ENCODE assay signal across 10 cellular contexts in the genomic region with DNA sequence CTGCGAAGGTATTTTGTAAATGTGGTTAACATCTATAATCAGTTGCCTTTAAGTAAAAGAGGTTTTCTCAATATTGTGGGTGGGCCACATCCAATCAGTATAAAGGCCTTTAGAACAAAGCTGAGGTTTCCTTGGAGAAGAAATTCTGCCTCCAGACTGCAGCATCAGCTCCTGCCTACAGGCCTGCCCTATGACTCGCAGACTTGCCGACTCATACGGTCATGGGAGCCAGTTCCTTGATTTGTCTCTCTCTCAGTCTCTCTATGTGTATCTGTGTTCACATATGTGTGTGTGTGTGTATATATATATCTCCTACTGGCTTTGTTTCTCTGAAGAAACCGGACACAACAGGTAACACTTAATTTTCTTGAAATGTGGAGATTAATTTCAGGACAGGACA. TPM values are rescaled to one million over a fixed set of nuclear protein-coding genes. Genes with fewer than 3 reads are reported as not detected.
DNase-seq lines count a peak whose midpoint lies in the region; TF ChIP-seq lines count a peak whose summit lies in the region.
"Had no signal": no experiment of that assay in that cellular context is flagged by ENCODE, and none has a peak within 500 bp of the region (broad histone marks: within the 10 kb centered on the region; RNA-seq: fewer than 3 reads in every experiment).

No MANE protein-coding gene starts in this region.

- H3K36me3 Mint-ChIP-seq in activated CD4-positive, alpha-beta memory T cell treated with anti-CD3 and anti-CD28 coated beads for 36 hours = peaks cover 5% of the 10 kb centered on the region
- H3K36me3 Mint-ChIP-seq in activated CD4-positive, alpha-beta memory T cell treated with anti-CD3 and anti-CD28 coated beads, Interleukin-2, amount 10 ng/mL, durations not matched to agents 7 days and 5 days (ENCODE audit: low read depth) = no peaks in the 10 kb centered on the region

- no peaks in the 10 kb centered on the region for H3K4me1 Mint-ChIP-seq in activated CD4-positive, alpha-beta memory T cell treated with anti-CD3 and anti-CD28 coated beads for 36 hours (ENCODE audit: low read depth)
- H3K4me1 Mint-ChIP-seq in activated CD4-positive, alpha-beta memory T cell treated with anti-CD3 and anti-CD28 coated beads, Interleukin-2, amount 10 ng/mL, durations not matched to agents 7 days and 5 days = no peaks in the 10 kb centered on the region

- no peak for TF ChIP-seq CTCF in fibroblast of lung (conservative IDR thresholded peaks at IDR 0.05 in 1 of 2, IDR thresholded peaks at IDR 0.05 in 1 of 2; ENCODE audit: low read depth in 1 of 2, low read length in 2 of 2)

- intact Hi-C loops in activated CD4-positive, alpha-beta memory T cell treated with anti-CD3 and anti-CD28 coated beads for 36 hours (cut with micrococcal nuclease) = no loop called here

- no peaks in the 10 kb centered on the region for H3K4me1 ChIP-seq in fibroblast of lung (ENCODE audit: control insufficient read depth, extremely low read depth, insufficient read depth, low read length)
- H3K4me1 ChIP-seq: BLaER1 had no signal

- peak; percentile 40 for DNase-seq in activated CD4-positive, alpha-beta memory T cell treated with anti-CD3 and anti-CD28 coated beads for 36 hours
- DNase-seq in activated CD4-positive, alpha-beta memory T cell treated with anti-CD3 and anti-CD28 coated beads, Interleukin-2, amount 10 ng/mL, durations not matched to agents 7 days and 5 days = no peak
- DNase-seq in RPMI7951 (ENCODE audit: low read depth) (peak; percentile 28), fibroblast of lung (ENCODE audit: low read depth in 2 of 2) (peak; percentile 43 to 55), dermis blood vessel endothelial cell (no peak), DMS79 (lab: John Stamatoyannopoulos, UW) (no peak)
- DNase-seq in stimulated activated CD4-positive, alpha-beta T cell treated with anti-CD3 and anti-CD28 coated beads, Interleukin-1b, Interleukin-23, amount 100 ng/mL, for 48 hours = peak; percentile 42
- DNase-seq in activated CD4-positive, CD25-positive, alpha-beta regulatory T cell treated with anti-CD3 and anti-CD28 coated beads, Interleukin-2, amount 50 U/mL, for 72 hours = no peak

- no peak overlapping the region for H3K9ac ChIP-seq in fibroblast of lung (ENCODE audit: insufficient read depth, low read length)
- H3K9ac ChIP-seq: BLaER1 had no signal

- H3K9me3 ChIP-seq in fibroblast of lung (ENCODE audit: control insufficient read depth, insufficient read depth, low read depth, low read length) = no peaks in the 10 kb centered on the region
- H3K9me3 ChIP-seq: BLaER1 had no signal

- no peaks in the 10 kb centered on the region for H3K27me3 ChIP-seq in fibroblast of lung (ENCODE audit: control insufficient read depth, insufficient read depth, low read length)
- H3K27me3 ChIP-seq: BLaER1 had no signal

- H3K9me3 Mint-ChIP-seq in activated CD4-positive, alpha-beta memory T cell treated with anti-CD3 and anti-CD28 coated beads for 36 hours = no peaks in the 10 kb centered on the region
- H3K9me3 Mint-ChIP-seq in activated CD4-positive, alpha-beta memory T cell treated with anti-CD3 and anti-CD28 coated beads, Interleukin-2, amount 10 ng/mL, durations not matched to agents 7 days and 5 days = no peaks in the 10 kb centered on the region

- no peak overlapping the region for H3K4me3 Mint-ChIP-seq in activated CD4-positive, alpha-beta memory T cell treated with anti-CD3 and anti-CD28 coated beads for 36 hours
- no peak overlapping the region for H3K4me3 Mint-ChIP-seq in activated CD4-positive, alpha-beta memory T cell treated with anti-CD3 and anti-CD28 coated beads, Interleukin-2, amount 10 ng/mL, durations not matched to agents 7 days and 5 days
- H3K4me3 Mint-ChIP-seq: nephron had no signal

- H3K4me3 ChIP-seq in fibroblast of lung (replicated peaks in 1 of 4; ENCODE audit: control extremely low read depth in 1 of 4, insufficient read depth in 1 of 4, low read depth in 3 of 4, low read length in 4 of 4) = no peak overlapping the region
- H3K4me3 ChIP-seq: BLaER1 had no signal

- peak overlapping the region; percentile 25 for H3K27ac ChIP-seq in fibroblast of lung (ENCODE audit: insufficient read depth, low read length)
- H3K27ac ChIP-seq: BLaER1 had no signal

- H3K36me3 ChIP-seq in fibroblast of lung (ENCODE audit: control insufficient read depth, insufficient read depth, low read length) = peaks cover 7% of the 10 kb centered on the region

- H2AFZ ChIP-seq in fibroblast of lung (ENCODE audit: low read length) = no peak overlapping the region

- CTCF ChIA-PET in activated CD4-positive, alpha-beta memory T cell treated with anti-CD3 and anti-CD28 coated beads for 36 hours (lab: Charles Lee) = interaction anchor here (1.0 to 1.6 kb wide), 2 partner anchors 45 to 160 kb away, joined by 4 to 7 read pairs; a partner anchor contains a TSS
- CTCF ChIA-PET in activated CD4-positive, alpha-beta memory T cell treated with anti-CD3 and anti-CD28 coated beads, Interleukin-2, amount 10 ng/mL, durations not matched to agents 7 days and 5 days (lab: Charles Lee) = no interaction called here

- no peaks in the 10 kb centered on the region for H3K79me2 ChIP-seq in fibroblast of lung (ENCODE audit: control insufficient read depth, insufficient read depth, low read length)

- no peaks in the 10 kb centered on the region for H4K20me1 ChIP-seq in fibroblast of lung (ENCODE audit: control insufficient read depth, extremely low read depth, insufficient read depth, low read length)
- H4K20me1 ChIP-seq: BLaER1 had no signal

- POLR2A ChIA-PET in activated CD4-positive, alpha-beta memory T cell treated with anti-CD3 and anti-CD28 coated beads for 36 hours (lab: Charles Lee) = no interaction called here
- POLR2A ChIA-PET in activated CD4-positive, alpha-beta memory T cell treated with anti-CD3 and anti-CD28 coated beads, Interleukin-2, amount 10 ng/mL, durations not matched to agents 7 days and 5 days (lab: Charles Lee) = no interaction called here

- no peak overlapping the region for H3K4me2 ChIP-seq in fibroblast of lung (ENCODE audit: extremely low read depth, insufficient read depth, low read length)
- H3K4me2 ChIP-seq: BLaER1 had no signal

- no peak overlapping the region for H3K27ac Mint-ChIP-seq in activated CD4-positive, alpha-beta memory T cell treated with anti-CD3 and anti-CD28 coated beads for 36 hours
- H3K27ac Mint-ChIP-seq in activated CD4-positive, alpha-beta memory T cell treated with anti-CD3 and anti-CD28 coated beads, Interleukin-2, amount 10 ng/mL, durations not matched to agents 7 days and 5 days = no peak overlapping the region
- H3K27ac Mint-ChIP-seq: nephron had no signal

- H3K27me3 Mint-ChIP-seq in activated CD4-positive, alpha-beta memory T cell treated with anti-CD3 and anti-CD28 coated beads for 36 hours = no peaks in the 10 kb centered on the region
- no peaks in the 10 kb centered on the region for H3K27me3 Mint-ChIP-seq in activated CD4-positive, alpha-beta memory T cell treated with anti-CD3 and anti-CD28 coated beads, Interleukin-2, amount 10 ng/mL, durations not matched to agents 7 days and 5 days

RNA-seq across cellular contexts. Expression of a gene that starts 45.3 kb away (rescaled TPM):
- total RNA-seq in activated CD4-positive, alpha-beta memory T cell treated with anti-CD3 and anti-CD28 coated beads for 36 hours = 1 to 10 TPM; 3.8 to 3.9 TPM
- 1 to 10 TPM; 5.4 to 6.4 TPM for total RNA-seq in activated CD4-positive, alpha-beta memory T cell treated with anti-CD3 and anti-CD28 coated beads, Interleukin-2, amount 10 ng/mL, durations not matched to agents 7 days and 5 days
- 2.4 and 2.5 TPM in 2 replicates for total RNA-seq in RPMI7951 (2014; rRNA removed; shearing (Covaris generic))
- total RNA-seq in fibroblast of lung (3.9 and 4.6 TPM in 2 replicates), dermis blood vessel endothelial cell (2.7 and 3.6 TPM in 2 replicates)
- 16.7 and 18.9 TPM in 2 replicates for polyA plus RNA-seq in fibroblast of lung
- polyA plus RNA-seq in fibroblast of lung (2012) = 8.2 and 11.3 TPM in 2 replicates
- polyA minus RNA-seq in fibroblast of lung (ENCODE audit: low replicate concordance) = 53.1 and 80.0 TPM in 2 replicates

Comparison
In these comparisons a context has a peak if more than half of its experiments do, and no peak if none do; other contexts are left out.
1. DNase-seq: peak in activated CD4-positive, alpha-beta memory T cell treated with anti-CD3 and anti-CD28 coated beads for 36 hours (single experiment), RPMI7951 (single experiment), fibroblast of lung (2 of 2) and stimulated activated CD4-positive, alpha-beta T cell treated with anti-CD3 and anti-CD28 coated beads, Interleukin-1b, Interleukin-23, amount 100 ng/mL, for 48 hours (single experiment); none in activated CD4-positive, alpha-beta memory T cell treated with anti-CD3 and anti-CD28 coated beads, Interleukin-2, amount 10 ng/mL, durations not matched to agents 7 days and 5 days (single experiment), activated CD4-positive, CD25-positive, alpha-beta regulatory T cell treated with anti-CD3 and anti-CD28 coated beads, Interleukin-2, amount 50 U/mL, for 72 hours (single experiment), dermis blood vessel endothelial cell (single experiment) and DMS79 (single experiment).